In genomic region chr1:116558140-116558549, GRCh38 we compare ENCODE assay signal across 15 cellular contexts. TPM values are rescaled to one million over a fixed set of nuclear protein-coding genes. Genes with fewer than 3 reads are reported as not detected.
DNase-seq lines count a peak whose midpoint lies in the region; ATAC-seq and TF ChIP-seq lines count a peak whose summit lies in the region.
"Had no signal": no experiment of that assay in that cellular context is flagged by ENCODE, and none has a peak within 500 bp of the region (broad histone marks: within the 10 kb centered on the region; RNA-seq: fewer than 3 reads in every experiment).

No MANE protein-coding gene starts in this region.

- no peaks in the 10 kb centered on the region for H3K27me3 ChIP-seq in CD4-positive, CD25-positive, alpha-beta regulatory T cell (ENCODE audit: control insufficient read depth, insufficient read depth, low read length)
- H3K27me3 ChIP-seq in spleen (replicated peaks in 1 of 7) = no peaks in the 10 kb centered on the region

- H3K27ac Mint-ChIP-seq in CD4-positive, CD25-positive, alpha-beta regulatory T cell = peak overlapping the region; percentile 76 to 88 (median 84)
- peak overlapping the region; percentile 81 for H3K27ac Mint-ChIP-seq in activated naive CD8-positive, alpha-beta T cell
- H3K27ac Mint-ChIP-seq: HFFc6 had no signal

- 48 to 64% (median 60%) methylated on average over 4 of the region's 4 CpGs for WGBS in spleen, 5 donors

- peaks cover 72% of the 10 kb centered on the region for H3K4me1 ChIP-seq in CD4-positive, CD25-positive, alpha-beta regulatory T cell (ENCODE audit: control insufficient read depth, insufficient read depth, low read length, poor library complexity, severe bottlenecking)
- peaks cover 10 to 98% (median 80%) of the 10 kb centered on the region in 6 donors for H3K4me1 ChIP-seq in spleen

- H3K9me3 Mint-ChIP-seq in CD4-positive, CD25-positive, alpha-beta regulatory T cell = peaks cover 0 to 3% (median 1%) of the 10 kb centered on the region in 7 donors
- H3K9me3 Mint-ChIP-seq in activated naive CD8-positive, alpha-beta T cell (ENCODE audit: low read depth) = peaks cover 6% of the 10 kb centered on the region

- no peak for TF ChIP-seq POLR2A in spleen (IDR thresholded peaks at IDR 0.05)

- no peak for DNase-seq in CD4-positive, CD25-positive, alpha-beta regulatory T cell
- DNase-seq in spleen (no peak), COLO668 (lab: John Stamatoyannopoulos, UW; ENCODE audit: unreplicated experiment) (no peak), C1 segment of cervical spinal cord (lab: John Stamatoyannopoulos, UW) (no peak)
- DNase-seq: activated CD8-positive, alpha-beta memory T cell treated with anti-CD3 and anti-CD28 coated beads, Interleukin-2, amount 50 U/mL, for 48 hours; AML-193; HFFc6; NCI-H2227 treated with DMSO at 0.1 percent for 48 hours; substantia nigra; T1000 had no signal

- peak overlapping the region; percentile 80 for H3K27ac ChIP-seq in CD4-positive, CD25-positive, alpha-beta regulatory T cell (ENCODE audit: insufficient read depth, low read length, poor library complexity, severe bottlenecking)
- peak overlapping the region in 3 of 8 donors; percentile 37 to 62 (median 37) for H3K27ac ChIP-seq in spleen
- H3K27ac ChIP-seq: HL-60 had no signal

- peak overlapping the region in 3 of 4 donors; percentile 47 to 72 (median 62) for H3K4me3 Mint-ChIP-seq in CD4-positive, CD25-positive, alpha-beta regulatory T cell
- peak overlapping the region; percentile 41 for H3K4me3 Mint-ChIP-seq in activated naive CD8-positive, alpha-beta T cell
- H3K4me3 Mint-ChIP-seq: HFFc6 had no signal

- no peaks in the 10 kb centered on the region for H3K36me3 ChIP-seq in CD4-positive, CD25-positive, alpha-beta regulatory T cell (ENCODE audit: control insufficient read depth, insufficient read depth, low read length)
- H3K36me3 ChIP-seq in spleen = peaks cover 0 to 4% (median 0%) of the 10 kb centered on the region in 6 donors

- H3K9me3 ChIP-seq in CD4-positive, CD25-positive, alpha-beta regulatory T cell (ENCODE audit: control insufficient read depth in 2 of 2, low read length in 2 of 2) = no peaks in the 10 kb centered on the region
- peaks cover 0 to 7% (median 3%) of the 10 kb centered on the region in 8 donors for H3K9me3 ChIP-seq in spleen

- intact Hi-C loops in spleen (cut with DNase I; ENCODE audit: low total_unique reads) = no loop called here

- no peaks in the 10 kb centered on the region for H3K27me3 Mint-ChIP-seq in CD4-positive, CD25-positive, alpha-beta regulatory T cell
- no peaks in the 10 kb centered on the region for H3K27me3 Mint-ChIP-seq in activated naive CD8-positive, alpha-beta T cell

- peak overlapping the region; percentile 75 for H3K4me3 ChIP-seq in CD4-positive, CD25-positive, alpha-beta regulatory T cell (ENCODE audit: low read depth, low read length)
- no peak overlapping the region for H3K4me3 ChIP-seq in spleen

- H3K36me3 Mint-ChIP-seq in CD4-positive, CD25-positive, alpha-beta regulatory T cell = peaks cover 17% of the 10 kb centered on the region
- peaks cover 15% of the 10 kb centered on the region for H3K36me3 Mint-ChIP-seq in activated naive CD8-positive, alpha-beta T cell

- ATAC-seq in CD4-positive, CD25-positive, alpha-beta regulatory T cell (ENCODE audit: low read depth in 2 of 2) = no peak
- ATAC-seq in GM18868 (IDR thresholded peaks at IDR 0.05; ENCODE audit: unreplicated experiment) (peak; percentile 41), HG02870 (IDR thresholded peaks at IDR 0.05; ENCODE audit: unreplicated experiment) (peak; percentile 33), HG03025 (IDR thresholded peaks at IDR 0.05; ENCODE audit: low FRiP score, unreplicated experiment) (no peak)

- TF ChIP-seq CTCF in spleen (IDR thresholded peaks at IDR 0.05 in 8 of 11, conservative IDR thresholded peaks at IDR 0.05 in 3 of 11) = no peak

- peaks cover 36 to 85% (median 70%) of the 10 kb centered on the region in 4 donors for H3K4me1 Mint-ChIP-seq in CD4-positive, CD25-positive, alpha-beta regulatory T cell
- peaks cover 43% of the 10 kb centered on the region for H3K4me1 Mint-ChIP-seq in activated naive CD8-positive, alpha-beta T cell (ENCODE audit: low read depth)

RNA-seq across cellular contexts. Expression of gene CD58, which starts 12.7 kb away (rescaled TPM):
- 39.6 TPM for total RNA-seq in CD4-positive, CD25-positive, alpha-beta regulatory T cell
- polyA plus RNA-seq in CD4-positive, CD25-positive, alpha-beta regulatory T cell = 100 to 1,000 TPM in 2 of 4 donors, 10 to 100 TPM in 2; 69.2 to 124 (median 96.5) TPM
- total RNA-seq in spleen = 10 to 100 TPM; 25.5 to 52.1 (median 36.2) TPM
- 10 to 100 TPM in 2 of 3 donors, 1 to 10 TPM in 1; 9.7 to 17.2 (median 17.0) TPM for polyA plus RNA-seq in spleen

Comparison
In these comparisons a context has a peak if more than half of its experiments do, and no peak if none do; other contexts are left out.
1. ATAC-seq: peak in GM18868 (single experiment) and HG02870 (single experiment); none in CD4-positive, CD25-positive, alpha-beta regulatory T cell (0 of 2) and HG03025 (single experiment).